In genomic region chr4:75939890-75940691, GRCh38 we compare ENCODE assay signal across 8 cellular contexts. TPM values are rescaled to one million over a fixed set of nuclear protein-coding genes. Genes with fewer than 3 reads are reported as not detected.
A peak's percentile ranks its signal among the peaks of the same experiment; 100 is the strongest.
DNase-seq lines count a peak whose midpoint lies in the region; ATAC-seq and TF ChIP-seq lines count a peak whose summit lies in the region.

No MANE protein-coding gene starts in this region.

- H3K4me3 Mint-ChIP-seq in activated T-helper 2 cell treated with anti-CD3 and anti-CD28 coated beads, Interferon-gamma antibody, Interleukin-2, Interleukin-4, amounts not matched to agents 10 μg/mL and 5 μg/mL and 100 μg/mL, durations not matched to agents 14 hours and 24 hours and 36 hours (ENCODE audit: low read depth): peak overlapping the region; percentile 97
- peak overlapping the region; percentile 89 for H3K4me3 Mint-ChIP-seq in nephron progenitor cell
- H3K4me3 Mint-ChIP-seq in stimulated activated naive CD8-positive, alpha-beta T cell treated with anti-CD3 and anti-CD28 coated beads, Interleukin-15, amount 100 ng/mL, for 72 hours: peak overlapping the region; percentile 93 to 97

- in situ Hi-C loops in Panc1 (cut with HindIII; ENCODE audit: low pct_unique_long_range_greater_than_20kb, low sequenced_read_pairs): no loop called here

- intact Hi-C loops in Panc1 (cut with micrococcal nuclease; ENCODE audit: unreplicated experiment): no loop called here
- intact Hi-C loops in activated T-helper 2 cell treated with anti-CD3 and anti-CD28 coated beads, Interferon-gamma antibody, Interleukin-2, Interleukin-4, amounts not matched to agents 10 μg/mL and 5 μg/mL and 100 μg/mL, durations not matched to agents 14 hours and 24 hours and 36 hours (cut with micrococcal nuclease): loop anchor here (1.0 to 2.0 kb wide), 7 partner anchors 17 to 425 kb away; partner anchors contain the start of genes NUP54, RCHY1, SDAD1 and THAP6

- H3K9me3 ChIP-seq in BE2C: no peaks in the 10 kb centered on the region
- H3K9me3 ChIP-seq in Panc1 (ENCODE audit: control insufficient read depth, insufficient read depth, low read depth, low read length): no peaks in the 10 kb centered on the region

- peak overlapping the region; percentile 83 for H3K4me3 ChIP-seq in BE2C (ENCODE audit: low read depth, low read length)
- peak overlapping the region; percentile 57 to 70 for H3K4me3 ChIP-seq in Panc1 (ENCODE audit: low read depth in 2 of 2, low read length in 2 of 2)
- peak overlapping the region; percentile 73 for H3K4me3 ChIP-seq in fibroblast of pulmonary artery (replicated peaks; ENCODE audit: low read depth, low read length)

- H3K27ac Mint-ChIP-seq in activated T-helper 2 cell treated with anti-CD3 and anti-CD28 coated beads, Interferon-gamma antibody, Interleukin-2, Interleukin-4, amounts not matched to agents 10 μg/mL and 5 μg/mL and 100 μg/mL, durations not matched to agents 14 hours and 24 hours and 36 hours: peak overlapping the region; percentile 94
- no peak overlapping the region for H3K27ac Mint-ChIP-seq in nephron progenitor cell
- H3K27ac Mint-ChIP-seq in stimulated activated naive CD8-positive, alpha-beta T cell treated with anti-CD3 and anti-CD28 coated beads, Interleukin-15, amount 100 ng/mL, for 72 hours: peak overlapping the region; percentile 97 to 99

- no peaks in the 10 kb centered on the region; the same call in 1 of the 2 replicates for H3K36me3 ChIP-seq in BE2C
- peaks cover 2% of the 10 kb centered on the region; the same call in 1 of the 2 replicates for H3K36me3 ChIP-seq in Panc1 (ENCODE audit: control insufficient read depth, insufficient read depth, low read length)

- DNase-seq in BE2C (peak; percentile 84), Panc1 (ENCODE audit: low read depth, low spot score) (no peak), fibroblast of pulmonary artery (ENCODE audit: low read depth) (peak; percentile 34), nephron progenitor cell (peak; percentile 76)
- DNase-seq in activated T-helper 2 cell treated with anti-CD3 and anti-CD28 coated beads, Interferon-gamma antibody, Interleukin-2, Interleukin-4, amounts not matched to agents 10 μg/mL and 5 μg/mL and 100 μg/mL, durations not matched to agents 14 hours and 24 hours and 36 hours (ENCODE audit: low spot score): peak; percentile 70
- DNase-seq in stimulated activated naive CD8-positive, alpha-beta T cell treated with anti-CD3 and anti-CD28 coated beads, Interleukin-15, amount 100 ng/mL, for 72 hours: peak; percentile 66 to 68

- ATAC-seq in GM18873 (IDR thresholded peaks at IDR 0.05; ENCODE audit: low FRiP score, unreplicated experiment) (peak; percentile 48), HG03135 (IDR thresholded peaks at IDR 0.05; ENCODE audit: unreplicated experiment) (peak; percentile 52), Panc1 (peak; percentile 86)
- peak; percentile 84 for ATAC-seq in stimulated activated naive CD8-positive, alpha-beta T cell treated with anti-CD3 and anti-CD28 coated beads, Interleukin-15, amount 100 ng/mL, for 72 hours

- no TSS peak for BruUV-seq in Panc1 (replicated peaks; lab: Mats Ljungman, UMichigan)

- no peaks in the 10 kb centered on the region for H3K9me3 Mint-ChIP-seq in activated T-helper 2 cell treated with anti-CD3 and anti-CD28 coated beads, Interferon-gamma antibody, Interleukin-2, Interleukin-4, amounts not matched to agents 10 μg/mL and 5 μg/mL and 100 μg/mL, durations not matched to agents 14 hours and 24 hours and 36 hours
- H3K9me3 Mint-ChIP-seq in nephron progenitor cell: no peaks in the 10 kb centered on the region
- no peaks in the 10 kb centered on the region for H3K9me3 Mint-ChIP-seq in stimulated activated naive CD8-positive, alpha-beta T cell treated with anti-CD3 and anti-CD28 coated beads, Interleukin-15, amount 100 ng/mL, for 72 hours

- H3K27me3 Mint-ChIP-seq in activated T-helper 2 cell treated with anti-CD3 and anti-CD28 coated beads, Interferon-gamma antibody, Interleukin-2, Interleukin-4, amounts not matched to agents 10 μg/mL and 5 μg/mL and 100 μg/mL, durations not matched to agents 14 hours and 24 hours and 36 hours (ENCODE audit: low read depth): no peaks in the 10 kb centered on the region
- H3K27me3 Mint-ChIP-seq in nephron progenitor cell (ENCODE audit: low read depth, poor library complexity): peaks cover 38% of the 10 kb centered on the region
- no peaks in the 10 kb centered on the region for H3K27me3 Mint-ChIP-seq in stimulated activated naive CD8-positive, alpha-beta T cell treated with anti-CD3 and anti-CD28 coated beads, Interleukin-15, amount 100 ng/mL, for 72 hours

- peak overlapping the region; percentile 74 for H3K27ac ChIP-seq in Panc1 (ENCODE audit: low read length)

- TF ChIP-seq CTCF in BE2C (IDR thresholded peaks at IDR 0.05; ENCODE audit: low read depth, low read length) (no peak), Panc1 (IDR thresholded peaks at IDR 0.05) (no peak), fibroblast of pulmonary artery (IDR thresholded peaks at IDR 0.05; ENCODE audit: low read length, missing control alignments) (no peak), nephron progenitor cell (IDR thresholded peaks at IDR 0.05) (no peak)

- CTCF ChIA-PET in Panc1 (lab: Charles Lee): no interaction called here

- H3K36me3 Mint-ChIP-seq in activated T-helper 2 cell treated with anti-CD3 and anti-CD28 coated beads, Interferon-gamma antibody, Interleukin-2, Interleukin-4, amounts not matched to agents 10 μg/mL and 5 μg/mL and 100 μg/mL, durations not matched to agents 14 hours and 24 hours and 36 hours (ENCODE audit: low read depth): peaks cover 18% of the 10 kb centered on the region
- H3K36me3 Mint-ChIP-seq in nephron progenitor cell (ENCODE audit: low read depth): peaks cover 15% of the 10 kb centered on the region

- no peaks in the 10 kb centered on the region for H3K27me3 ChIP-seq in BE2C
- H3K27me3 ChIP-seq in Panc1 (ENCODE audit: control insufficient read depth, insufficient read depth, low read length): no peaks in the 10 kb centered on the region

- peaks cover 8% of the 10 kb centered on the region for H3K4me1 Mint-ChIP-seq in activated T-helper 2 cell treated with anti-CD3 and anti-CD28 coated beads, Interferon-gamma antibody, Interleukin-2, Interleukin-4, amounts not matched to agents 10 μg/mL and 5 μg/mL and 100 μg/mL, durations not matched to agents 14 hours and 24 hours and 36 hours (ENCODE audit: low read depth)
- peaks cover 8% of the 10 kb centered on the region for H3K4me1 Mint-ChIP-seq in nephron progenitor cell
- peaks cover 27% of the 10 kb centered on the region for H3K4me1 Mint-ChIP-seq in stimulated activated naive CD8-positive, alpha-beta T cell treated with anti-CD3 and anti-CD28 coated beads, Interleukin-15, amount 100 ng/mL, for 72 hours

- no peaks in the 10 kb centered on the region for H3K4me1 ChIP-seq in BE2C
- H3K4me1 ChIP-seq in Panc1 (ENCODE audit: control insufficient read depth, insufficient read depth, low read length): no peaks in the 10 kb centered on the region

- POLR2A ChIA-PET in Panc1 (lab: Charles Lee): no interaction called here

RNA-seq across cellular contexts. Expression of gene NAAA, which starts 0.7 kb away (rescaled TPM):
- 8.9 TPM for polyA plus RNA-seq in BE2C (2012; ENCODE audit: insufficient read depth, insufficient read length, low read depth)
- total RNA-seq in Panc1 (2021; ENCODE audit: unreplicated experiment): 11.9 TPM
- 21.4 TPM for polyA plus RNA-seq in Panc1 (2012; ENCODE audit: insufficient read length)
- total RNA-seq in activated T-helper 2 cell treated with anti-CD3 and anti-CD28 coated beads, Interferon-gamma antibody, Interleukin-2, Interleukin-4, amounts not matched to agents 10 μg/mL and 5 μg/mL and 100 μg/mL, durations not matched to agents 14 hours and 24 hours and 36 hours: 30.8 and 33.9 TPM in 2 replicates

RNA-seq across cellular contexts. Expression of gene PPEF2, which starts 37.8 kb away (rescaled TPM):
- 0.17 TPM for polyA plus RNA-seq in BE2C (2012; ENCODE audit: insufficient read depth, insufficient read length, low read depth)
- not detected for total RNA-seq in Panc1 (2021; ENCODE audit: unreplicated experiment)
- not detected for polyA plus RNA-seq in Panc1 (2012; ENCODE audit: insufficient read length)
- 0.11 TPM in 1 of 2 replicates, not detected in the other for total RNA-seq in activated T-helper 2 cell treated with anti-CD3 and anti-CD28 coated beads, Interferon-gamma antibody, Interleukin-2, Interleukin-4, amounts not matched to agents 10 μg/mL and 5 μg/mL and 100 μg/mL, durations not matched to agents 14 hours and 24 hours and 36 hours

RNA-seq across cellular contexts. Expression of gene SDAD1, which starts 50.7 kb away (rescaled TPM):
- 37.0 TPM for polyA plus RNA-seq in BE2C (2012; ENCODE audit: insufficient read depth, insufficient read length, low read depth)
- total RNA-seq in Panc1 (2021; ENCODE audit: unreplicated experiment): 35.1 TPM
- polyA plus RNA-seq in Panc1 (2012; ENCODE audit: insufficient read length): 15.4 TPM
- total RNA-seq in activated T-helper 2 cell treated with anti-CD3 and anti-CD28 coated beads, Interferon-gamma antibody, Interleukin-2, Interleukin-4, amounts not matched to agents 10 μg/mL and 5 μg/mL and 100 μg/mL, durations not matched to agents 14 hours and 24 hours and 36 hours: 51.9 and 54.6 TPM in 2 replicates
